Comparison of ENCODE assay signal across 8 cellular contexts in genomic region chrX:317424-318067, GRCh38. TPM values are rescaled to one million over a fixed set of nuclear protein-coding genes. Genes with fewer than 3 reads are reported as not detected.
DNase-seq lines count a peak whose midpoint lies in the region; ATAC-seq and TF ChIP-seq lines count a peak whose summit lies in the region.

No MANE protein-coding gene starts in this region.

- no peaks in the 10 kb centered on the region for H3K27me3 ChIP-seq in gastroesophageal sphincter
- no peaks in the 10 kb centered on the region for H3K27me3 ChIP-seq in smooth muscle cell (ENCODE audit: low read depth)

- no peak overlapping the region for H2AFZ ChIP-seq in smooth muscle cell (ENCODE audit: low read depth)

- no peak for ATAC-seq in gastroesophageal sphincter
- ATAC-seq in GM18873 (IDR thresholded peaks at IDR 0.05; ENCODE audit: low FRiP score, unreplicated experiment): no peak
- no peak for ATAC-seq in HG03108 (IDR thresholded peaks at IDR 0.05; ENCODE audit: unreplicated experiment)

- 74% methylated on average over 7 of the region's 28 CpGs; no CpG with 5 or more reads in 1 of the 2 donors for WGBS in gastroesophageal sphincter (ENCODE audit: low coverage in 1 of 2), 2 donors
- 80% methylated on average over 7 of the region's 28 CpGs for WGBS in smooth muscle cell (ENCODE audit: low lambda C conversion rate)

- no peak for TF ChIP-seq POLR2A in gastroesophageal sphincter (IDR thresholded peaks at IDR 0.05)

- peaks cover 15% of the 10 kb centered on the region for H3K79me2 ChIP-seq in smooth muscle cell (ENCODE audit: low read depth)

- DNase-seq in GM10266 (ENCODE audit: extremely low spot score) (peak; percentile 94), T-helper 9 cell (peak; percentile 96), smooth muscle cell (lab: John Stamatoyannopoulos, UW; ENCODE audit: unreplicated experiment) (no peak), kidney glomerular epithelial cell (lab: John Stamatoyannopoulos, UW) (no peak), Kasumi-1 (lab: John Stamatoyannopoulos, UW) (no peak)

- H3K27ac ChIP-seq in gastroesophageal sphincter: peak overlapping the region; percentile 30 to 98 (median 96)
- H3K27ac ChIP-seq in smooth muscle cell (ENCODE audit: low read depth): no peak overlapping the region

- H3F3A ChIP-seq in smooth muscle cell (ENCODE audit: low read depth): peaks cover 3% of the 10 kb centered on the region

- H3K9me3 ChIP-seq in gastroesophageal sphincter (no peaks in the 10 kb centered on the region), smooth muscle cell (replicated peaks; ENCODE audit: low read depth) (no peaks in the 10 kb centered on the region)

- H3K4me2 ChIP-seq in smooth muscle cell: peak overlapping the region; percentile 73

- H3K36me3 ChIP-seq in gastroesophageal sphincter: peaks cover 0 to 40% of the 10 kb centered on the region in 2 donors
- H3K36me3 ChIP-seq in smooth muscle cell (ENCODE audit: low read depth): no peaks in the 10 kb centered on the region

- peak overlapping the region; percentile 34 to 83 for H3K4me3 ChIP-seq in gastroesophageal sphincter
- H3K4me3 ChIP-seq in smooth muscle cell: peak overlapping the region; percentile 85

- H3K4me1 ChIP-seq in gastroesophageal sphincter (peaks cover 0 to 36% (median 9%) of the 10 kb centered on the region in 3 donors), smooth muscle cell (ENCODE audit: low read depth) (peaks cover 5% of the 10 kb centered on the region)

- TF ChIP-seq EP300 in gastroesophageal sphincter (IDR thresholded peaks at IDR 0.05): no peak

- no peak overlapping the region for H3K9ac ChIP-seq in smooth muscle cell (ENCODE audit: low read depth)

- H4K20me1 ChIP-seq in smooth muscle cell (ENCODE audit: low read depth): peaks cover 10% of the 10 kb centered on the region

- TF ChIP-seq CTCF in GM10266 (IDR thresholded peaks at IDR 0.05; ENCODE audit: control insufficient read depth, insufficient read depth, low read depth, missing control alignments) (no peak), gastroesophageal sphincter (IDR thresholded peaks at IDR 0.05) (no peak), smooth muscle cell (IDR thresholded peaks at IDR 0.05; ENCODE audit: borderline replicate concordance, insufficient read depth, poor library complexity, severe bottlenecking) (no peak)

RNA-seq across cellular contexts. Expression of gene GTPBP6, which starts 1.1 kb away (rescaled TPM):
- total RNA-seq in gastroesophageal sphincter (10 to 100 TPM; 35.3 to 53.5 (median 46.3) TPM), smooth muscle cell (25.3 TPM in 2 replicates)
- polyA plus RNA-seq in smooth muscle cell: 45.7 and 59.5 TPM in 2 replicates

RNA-seq across cellular contexts. Expression of gene PLCXD1, which starts 36.4 kb away (rescaled TPM):
- total RNA-seq in gastroesophageal sphincter: 1 to 10 TPM; 1.1 to 8.8 (median 6.0) TPM
- 6.2 and 7.0 TPM in 2 replicates for total RNA-seq in smooth muscle cell
- polyA plus RNA-seq in smooth muscle cell: 13.2 and 14.0 TPM in 2 replicates

Comparison
In these comparisons a context has a peak if more than half of its experiments do, and no peak if none do; other contexts are left out.
1. DNase-seq: peak in GM10266 (single experiment) and T-helper 9 cell (single experiment); none in smooth muscle cell (single experiment), kidney glomerular epithelial cell (single experiment) and Kasumi-1 (0 of 2).